14 cellular contexts compared by ENCODE assay signal in genomic region chr2:105847056-105847455, GRCh38.
"Had no signal": no experiment of that assay in that cellular context is flagged by ENCODE, and none has a peak within 500 bp of the region (broad histone marks: within the 10 kb centered on the region; RNA-seq: fewer than 3 reads in every experiment).

No MANE protein-coding gene starts in this region.

- H3K27ac Mint-ChIP-seq: activated CD4-positive, alpha-beta memory T cell treated with anti-CD3 and anti-CD28 coated beads, Interleukin-2, amount 10 ng/mL, durations not matched to agents 7 days and 5 days had no signal

- DNase-seq: activated CD4-positive, alpha-beta memory T cell treated with anti-CD3 and anti-CD28 coated beads, Interleukin-2, amount 10 ng/mL, durations not matched to agents 7 days and 5 days; activated CD4-positive, alpha-beta T cell treated with anti-CD3 and anti-CD28 coated beads for 1 hour; activated CD8-positive, alpha-beta memory T cell treated with anti-CD3 and anti-CD28 coated beads, Interleukin-2, amount 50 U/mL, for 48 hours; activated effector memory CD4-positive, alpha-beta T cell treated with Interleukin-2 at 50 U/mL for 16 hours; effector memory CD4-positive, alpha-beta T cell; left ventricle myocardium superior; mesendoderm; pancreas; stimulated activated CD4-positive, alpha-beta T cell treated with anti-CD3 and anti-CD28 coated beads, Interleukin-4, amount 100 ng/mL, for 1 hour; stimulated activated CD8-positive, alpha-beta memory T cell treated with anti-CD3 and anti-CD28 coated beads, Interleukin-4, amount 100 ng/mL, for 48 hours had no signal

- H3K4me1 ChIP-seq: pancreas had no signal

- H3K36me3 ChIP-seq: pancreas, vagina had no signal

- ATAC-seq: left ventricle myocardium superior, pancreas had no signal

- H3K4me3 Mint-ChIP-seq: activated CD4-positive, alpha-beta memory T cell treated with anti-CD3 and anti-CD28 coated beads, Interleukin-2, amount 10 ng/mL, durations not matched to agents 7 days and 5 days; neural crest cell had no signal

- H3K9me3 ChIP-seq: pancreas, vagina had no signal

- H3K27me3 ChIP-seq: hepatocyte, pancreas, vagina had no signal

- H3K4me3 ChIP-seq: coronary artery, hepatocyte, pancreas, vagina had no signal

- H3K9me3 Mint-ChIP-seq: activated CD4-positive, alpha-beta memory T cell treated with anti-CD3 and anti-CD28 coated beads, Interleukin-2, amount 10 ng/mL, durations not matched to agents 7 days and 5 days; neural crest cell had no signal

- H3K27me3 Mint-ChIP-seq: activated CD4-positive, alpha-beta memory T cell treated with anti-CD3 and anti-CD28 coated beads, Interleukin-2, amount 10 ng/mL, durations not matched to agents 7 days and 5 days had no signal

- H3K4me2 ChIP-seq: hepatocyte had no signal

- H2AFZ ChIP-seq: hepatocyte had no signal

- H3K27ac ChIP-seq: coronary artery, hepatocyte, pancreas, vagina had no signal
